ENCODE assay signal across 34 cellular contexts in the genomic region with DNA sequence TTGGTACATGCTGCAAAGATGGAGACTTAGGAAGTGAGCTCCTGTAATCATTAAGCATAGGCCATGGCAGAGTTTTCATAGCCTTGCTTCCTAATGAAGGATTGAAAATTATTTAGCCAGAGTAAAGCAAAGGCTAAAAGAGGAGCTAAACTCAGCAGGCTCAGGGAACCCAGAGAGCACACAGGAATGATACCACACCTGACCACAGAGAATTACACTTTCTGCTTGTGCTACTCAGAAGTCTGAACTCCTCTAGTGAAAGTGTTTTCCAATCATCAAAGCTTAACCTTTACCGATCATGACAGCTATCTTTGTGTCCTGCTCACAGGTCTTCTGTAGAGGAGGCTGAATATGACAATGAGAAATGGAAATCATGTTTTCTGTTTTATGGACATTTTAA.
"Had no signal": no experiment of that assay in that cellular context is flagged by ENCODE, and none has a peak within 500 bp of the region (broad histone marks: within the 10 kb centered on the region; RNA-seq: fewer than 3 reads in every experiment).

No MANE protein-coding gene starts in this region.

- H3K9ac ChIP-seq: KMS-11 had no signal

- DNase-seq: Karpas-422, Kasumi-1, KG1, MG63, MM.1S, MV-4-11, NCI-H1048, NCI-H1092, NCI-H1092 treated with DMSO at 0.1 percent for 48 hours, NCI-H1105, NCI-H1105 treated with DMSO at 0.1 percent for 48 hours, NCI-H1417, NCI-H1417 treated with DMSO at 0.1 percent for 48 hours, NCI-H1436, NCI-H1436 treated with DMSO at 0.1 percent for 48 hours, NCI-H146, NCI-H1694, NCI-H1694 treated with DMSO at 0.1 percent for 48 hours, NCI-H187, NCI-H187 treated with DMSO at 0.1 percent for 48 hours, NCI-H1930, NCI-H2029, NCI-H2029 treated with DMSO at 0.1 percent for 48 hours, NCI-H2081, NCI-H2081 treated with DMSO at 0.1 percent for 48 hours, NCI-H2107, NCI-H2171, NCI-H2171 treated with DMSO at 0.1 percent for 48 hours, NCI-H2227 treated with DMSO at 0.1 percent for 48 hours, NCI-H226, NCI-H345, NCI-H446, NCI-H446 treated with DMSO at 0.1 percent for 48 hours had no signal

- H3K27me3 ChIP-seq: MG63 had no signal

- H3K36me3 ChIP-seq: MG63 had no signal

- H3K4me2 ChIP-seq: KMS-11 had no signal

- H3K27ac ChIP-seq: KMS-11 had no signal

- H3K4me3 ChIP-seq: MG63 had no signal

- H3K9me3 ChIP-seq: MG63 had no signal
